Comparison of ENCODE assay signal across 12 cellular contexts in the genomic region with DNA sequence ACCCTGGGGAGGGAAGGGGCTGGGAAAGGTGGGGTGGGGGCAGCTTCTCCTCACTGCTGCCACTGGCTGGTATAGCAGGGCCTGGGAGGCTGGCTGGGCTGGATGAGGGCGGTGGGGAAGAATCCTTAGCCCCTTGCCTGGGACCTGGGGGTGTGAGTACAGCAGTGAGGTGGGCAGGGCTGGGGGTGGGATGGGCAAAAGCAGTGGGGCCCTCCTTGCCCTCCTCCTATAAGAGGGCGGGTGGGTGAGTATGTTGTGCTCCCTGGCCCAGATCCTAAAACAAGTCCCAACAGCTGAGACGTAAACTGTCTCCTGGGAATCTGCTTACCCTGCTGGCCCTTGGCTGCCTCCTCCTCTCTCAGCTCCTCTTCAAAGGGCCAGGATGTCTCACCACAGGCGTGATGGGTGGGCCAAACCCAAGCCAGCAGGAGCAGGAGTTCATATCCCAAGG. TPM values are rescaled to one million over a fixed set of nuclear protein-coding genes. Genes with fewer than 3 reads are reported as not detected.
DNase-seq lines count a peak whose midpoint lies in the region; ATAC-seq and TF ChIP-seq lines count a peak whose summit lies in the region.
"Had no signal": no experiment of that assay in that cellular context is flagged by ENCODE, and none has a peak within 500 bp of the region (broad histone marks: within the 10 kb centered on the region; RNA-seq: fewer than 3 reads in every experiment).

No MANE protein-coding gene starts in this region.

- H3K4me3 Mint-ChIP-seq in neural progenitor cell = no peak overlapping the region
- no peak overlapping the region for H3K4me3 Mint-ChIP-seq in activated CD4-positive, alpha-beta T cell treated with anti-CD3 and anti-CD28 coated beads for 36 hours
- H3K4me3 Mint-ChIP-seq in activated CD4-positive, alpha-beta T cell treated with anti-CD3 and anti-CD28 coated beads, Interleukin-2, amount 10 ng/mL, durations not matched to agents 7 days and 5 days = no peak overlapping the region

- DNase-seq in AG10803 (ENCODE audit: low read depth) (peak; percentile 50), LHCN-M2 (ENCODE audit: low read depth) (peak; percentile 94), epithelial cell of prostate (ENCODE audit: low read depth, low spot score) (no peak), neural progenitor cell (ENCODE audit: low spot score) (no peak), globus pallidus (ENCODE audit: low spot score) (no peak), Kasumi-1 (lab: John Stamatoyannopoulos, UW) (no peak)
- no peak for DNase-seq in activated CD4-positive, alpha-beta T cell treated with anti-CD3 and anti-CD28 coated beads for 36 hours
- no peak for DNase-seq in activated CD4-positive, alpha-beta T cell treated with anti-CD3 and anti-CD28 coated beads, Interleukin-2, amount 10 ng/mL, durations not matched to agents 7 days and 5 days
- DNase-seq: central memory CD4-positive, alpha-beta T cell; NCI-H2227 treated with DMSO at 0.1 percent for 48 hours had no signal

- H3K27me3 Mint-ChIP-seq in neural progenitor cell (ENCODE audit: insufficient read depth, low read depth) = peaks cover 7% of the 10 kb centered on the region
- H3K27me3 Mint-ChIP-seq in activated CD4-positive, alpha-beta T cell treated with anti-CD3 and anti-CD28 coated beads for 36 hours = no peaks in the 10 kb centered on the region
- peaks cover 3% of the 10 kb centered on the region for H3K27me3 Mint-ChIP-seq in activated CD4-positive, alpha-beta T cell treated with anti-CD3 and anti-CD28 coated beads, Interleukin-2, amount 10 ng/mL, durations not matched to agents 7 days and 5 days

- CTCF ChIA-PET in activated CD4-positive, alpha-beta T cell treated with anti-CD3 and anti-CD28 coated beads for 36 hours (lab: Charles Lee) = interaction anchor here (0.9 to 4.4 kb wide), 5 partner anchors 17 to 114 kb away, joined by 3 to 23 read pairs (median 4); partner anchors contain the start of genes BCDIN3D and TMBIM6
- CTCF ChIA-PET in activated CD4-positive, alpha-beta T cell treated with anti-CD3 and anti-CD28 coated beads, Interleukin-2, amount 10 ng/mL, durations not matched to agents 7 days and 5 days (lab: Charles Lee) = interaction anchor here (0.8 to 2.8 kb wide), 6 partner anchors 13 to 182 kb away, joined by 3 to 9 read pairs (median 4); partner anchors contain the start of gene TMBIM6

- POLR2A ChIA-PET in activated CD4-positive, alpha-beta T cell treated with anti-CD3 and anti-CD28 coated beads for 36 hours (lab: Charles Lee) = interaction anchor here (1.0 to 2.8 kb wide), 2 partner anchors 12 to 85 kb away, joined by 3 to 9 read pairs; partner anchors contain the start of gene TMBIM6
- POLR2A ChIA-PET in activated CD4-positive, alpha-beta T cell treated with anti-CD3 and anti-CD28 coated beads, Interleukin-2, amount 10 ng/mL, durations not matched to agents 7 days and 5 days (lab: Charles Lee) = no interaction called here

- H3K9ac ChIP-seq in neural progenitor cell = no peak overlapping the region
- H3K9ac ChIP-seq: KMS-11 had no signal

- H3K36me3 Mint-ChIP-seq in neural progenitor cell = peaks cover 10% of the 10 kb centered on the region
- no peaks in the 10 kb centered on the region for H3K36me3 Mint-ChIP-seq in activated CD4-positive, alpha-beta T cell treated with anti-CD3 and anti-CD28 coated beads for 36 hours (ENCODE audit: low read depth)
- H3K36me3 Mint-ChIP-seq in activated CD4-positive, alpha-beta T cell treated with anti-CD3 and anti-CD28 coated beads, Interleukin-2, amount 10 ng/mL, durations not matched to agents 7 days and 5 days (ENCODE audit: low read depth) = peaks cover 1% of the 10 kb centered on the region

- H3K36me3 ChIP-seq in neural progenitor cell = no peaks in the 10 kb centered on the region

- H3K4me1 Mint-ChIP-seq in neural progenitor cell = peaks cover 35% of the 10 kb centered on the region
- peaks cover 36% of the 10 kb centered on the region for H3K4me1 Mint-ChIP-seq in activated CD4-positive, alpha-beta T cell treated with anti-CD3 and anti-CD28 coated beads for 36 hours
- peaks cover 35% of the 10 kb centered on the region for H3K4me1 Mint-ChIP-seq in activated CD4-positive, alpha-beta T cell treated with anti-CD3 and anti-CD28 coated beads, Interleukin-2, amount 10 ng/mL, durations not matched to agents 7 days and 5 days

- H3K9me3 ChIP-seq in neural progenitor cell (ENCODE audit: low read depth) = no peaks in the 10 kb centered on the region

- intact Hi-C loops in activated CD4-positive, alpha-beta T cell treated with anti-CD3 and anti-CD28 coated beads for 36 hours (cut with DNase I, micrococcal nuclease) = no loop called here

- H4K20me1 ChIP-seq in neural progenitor cell (ENCODE audit: low read depth) = peaks cover 63% of the 10 kb centered on the region

- no peak for TF ChIP-seq CTCF in AG10803 (conservative IDR thresholded peaks at IDR 0.05; ENCODE audit: low read length)
- no peak for TF ChIP-seq CTCF in neural progenitor cell (IDR thresholded peaks at IDR 0.05)

- peak overlapping the region; percentile 89 for H3K4me2 ChIP-seq in neural progenitor cell
- H3K4me2 ChIP-seq: KMS-11 had no signal

- no peak for ATAC-seq in activated CD4-positive, alpha-beta T cell treated with anti-CD3 and anti-CD28 coated beads for 36 hours
- ATAC-seq: GM12878 had no signal

- no peak overlapping the region for H2AFZ ChIP-seq in neural progenitor cell (replicated peaks)

- no peaks in the 10 kb centered on the region for H3K27me3 ChIP-seq in neural progenitor cell

- H3K27ac ChIP-seq in epithelial cell of prostate = peak overlapping the region; percentile 38
- no peak overlapping the region for H3K27ac ChIP-seq in neural progenitor cell
- H3K27ac ChIP-seq: KMS-11 had no signal

- H3F3A ChIP-seq in neural progenitor cell (ENCODE audit: low read depth) = peaks cover 51% of the 10 kb centered on the region

- H3K4me3 ChIP-seq in AG10803 (ENCODE audit: low read length) (peak overlapping the region; percentile 92), neural progenitor cell (no peak overlapping the region)

- no peak overlapping the region for H3K27ac Mint-ChIP-seq in neural progenitor cell
- no peak overlapping the region for H3K27ac Mint-ChIP-seq in activated CD4-positive, alpha-beta T cell treated with anti-CD3 and anti-CD28 coated beads for 36 hours
- no peak overlapping the region for H3K27ac Mint-ChIP-seq in activated CD4-positive, alpha-beta T cell treated with anti-CD3 and anti-CD28 coated beads, Interleukin-2, amount 10 ng/mL, durations not matched to agents 7 days and 5 days

- no peaks in the 10 kb centered on the region for H3K9me3 Mint-ChIP-seq in neural progenitor cell
- no peaks in the 10 kb centered on the region for H3K9me3 Mint-ChIP-seq in activated CD4-positive, alpha-beta T cell treated with anti-CD3 and anti-CD28 coated beads for 36 hours (ENCODE audit: low read depth)
- H3K9me3 Mint-ChIP-seq in activated CD4-positive, alpha-beta T cell treated with anti-CD3 and anti-CD28 coated beads, Interleukin-2, amount 10 ng/mL, durations not matched to agents 7 days and 5 days = no peaks in the 10 kb centered on the region

- peaks cover 39% of the 10 kb centered on the region for H3K4me1 ChIP-seq in neural progenitor cell

- H3K79me2 ChIP-seq in neural progenitor cell (ENCODE audit: low read depth) = peaks cover 33% of the 10 kb centered on the region

RNA-seq across cellular contexts. Expression of gene NCKAP5L, which starts 2.2 kb away (rescaled TPM):
- total RNA-seq in LHCN-M2 (2014; rRNA removed) (27.8 and 29.8 TPM in 2 replicates), neural progenitor cell (ENCODE audit: low replicate concordance) (5.6 and 19.0 TPM in 2 replicates)
- 18.6 TPM for polyA plus RNA-seq in LHCN-M2 (2012)
- total RNA-seq in activated CD4-positive, alpha-beta T cell treated with anti-CD3 and anti-CD28 coated beads for 36 hours = 1 to 10 TPM; 4.3 to 4.5 TPM
- total RNA-seq in activated CD4-positive, alpha-beta T cell treated with anti-CD3 and anti-CD28 coated beads, Interleukin-2, amount 10 ng/mL, durations not matched to agents 7 days and 5 days = 1 to 10 TPM; 4.0 to 4.5 TPM

RNA-seq across cellular contexts. Expression of gene BCDIN3D, which starts 16.9 kb away (rescaled TPM):
- total RNA-seq in LHCN-M2 (2014; rRNA removed) (2.5 and 2.9 TPM in 2 replicates), neural progenitor cell (ENCODE audit: low replicate concordance) (3.8 and 5.3 TPM in 2 replicates)
- polyA plus RNA-seq in LHCN-M2 (2012) = 1.7 TPM
- total RNA-seq in activated CD4-positive, alpha-beta T cell treated with anti-CD3 and anti-CD28 coated beads for 36 hours = 1 to 10 TPM; 5.5 to 5.6 TPM
- 1 to 10 TPM; 7.7 to 8.7 TPM for total RNA-seq in activated CD4-positive, alpha-beta T cell treated with anti-CD3 and anti-CD28 coated beads, Interleukin-2, amount 10 ng/mL, durations not matched to agents 7 days and 5 days

Comparison
In these comparisons a context has a peak if more than half of its experiments do, and no peak if none do; other contexts are left out.
1. DNase-seq: peak in AG10803 (single experiment) and LHCN-M2 (single experiment); none in epithelial cell of prostate (single experiment), neural progenitor cell (single experiment), activated CD4-positive, alpha-beta T cell treated with anti-CD3 and anti-CD28 coated beads for 36 hours (single experiment), globus pallidus (single experiment), Kasumi-1 (0 of 2) and activated CD4-positive, alpha-beta T cell treated with anti-CD3 and anti-CD28 coated beads, Interleukin-2, amount 10 ng/mL, durations not matched to agents 7 days and 5 days (single experiment).